In the genomic region with DNA sequence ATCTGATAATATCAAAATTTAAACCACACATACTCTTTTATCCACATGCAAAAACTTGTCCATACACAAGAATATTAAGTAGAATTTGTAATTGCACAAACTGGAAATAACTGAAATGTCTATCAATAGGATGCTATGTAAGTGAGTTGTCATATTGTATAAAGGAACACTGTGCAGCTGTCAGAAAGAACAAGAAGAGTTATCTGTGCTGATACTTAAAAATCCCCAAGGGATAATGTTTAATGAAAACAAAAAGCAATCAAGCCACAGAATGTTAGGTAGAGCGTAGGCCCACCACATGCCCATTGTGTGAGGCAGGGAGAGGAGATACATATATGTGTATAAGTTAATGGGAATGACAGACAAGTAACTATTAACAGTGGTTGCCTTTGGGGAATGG, we compare ENCODE assay signal across 11 cellular contexts. TPM values are rescaled to one million over a fixed set of nuclear protein-coding genes. Genes with fewer than 3 reads are reported as not detected.
A peak's percentile ranks its signal among the peaks of the same experiment; 100 is the strongest.
DNase-seq lines count a peak whose midpoint lies in the region; ATAC-seq, FAIRE-seq and TF ChIP-seq lines count a peak whose summit lies in the region.
"Had no signal": no experiment of that assay in that cellular context is flagged by ENCODE, and none has a peak within 500 bp of the region (broad histone marks: within the 10 kb centered on the region; RNA-seq: fewer than 3 reads in every experiment).

No MANE protein-coding gene starts in this region.

- no peak overlapping the region for H3K18ac ChIP-seq in H9 (ENCODE audit: insufficient read length, low read depth, low read length)

- H3K23me2 ChIP-seq in H9 (ENCODE audit: insufficient read length, low read depth, low read length, poor library complexity, severe bottlenecking), result peaks cover 6% of the 10 kb centered on the region

- no peak overlapping the region for H2AK5ac ChIP-seq in H9 (ENCODE audit: insufficient read length, low read length)

- no peak overlapping the region for H3K9ac ChIP-seq in H9 (ENCODE audit: extremely low read depth, insufficient read length, low read length)
- H3K9ac ChIP-seq in kidney (ENCODE audit: low read length in 2 of 2), result peak overlapping the region; percentile 38 to 72

- no peak overlapping the region for H3T11ph ChIP-seq in H9 (ENCODE audit: low read length)

- no peaks in the 10 kb centered on the region for H3K27me3 Mint-ChIP-seq in H9 (ENCODE audit: low read depth)

- peaks cover 42 to 67% of the 10 kb centered on the region in 2 experiments for H3K4me1 Mint-ChIP-seq in H9

- no peaks in the 10 kb centered on the region for H4K20me1 ChIP-seq in H9 (ENCODE audit: control insufficient read depth, insufficient read depth, insufficient read length)

- intact Hi-C loops in adrenal gland (cut with DNase I) (loop anchor here in 1 of 2 donors (5.0 kb wide), 1 partner anchor 56 kb away; no protein-coding TSS in a partner anchor), kidney (cut with DNase I) (no loop called here), spleen (cut with DNase I; ENCODE audit: low total_unique reads) (loop anchor here (10.0 kb wide), 2 partner anchors 58 to 162 kb away; a partner anchor contains a TSS)

- H2BK120ac ChIP-seq in H9 (ENCODE audit: low read depth, low read length, poor library complexity, severe bottlenecking), result no peak overlapping the region

- no peak overlapping the region for H4K5ac ChIP-seq in H9 (ENCODE audit: insufficient read length, low read depth, low read length)

- no peak overlapping the region for H2BK20ac ChIP-seq in H9 (ENCODE audit: low read depth, low read length, poor library complexity, severe bottlenecking)

- no peak overlapping the region for H3K4ac ChIP-seq in H9 (ENCODE audit: low read depth, low read length)

- H4K91ac ChIP-seq in H9 (ENCODE audit: insufficient read length, low read depth, low read length), result no peak overlapping the region

- DNase-seq in H9 (no peak), adrenal gland (no peak), kidney (no peak), spleen (no peak), AG08396 (ENCODE audit: low spot score) (no peak), NCI-H2029 (lab: John Stamatoyannopoulos, UW) (no peak)
- DNase-seq: foreskin melanocyte; NCI-H2081; stimulated activated CD4-positive, alpha-beta T cell treated with anti-CD3 and anti-CD28 coated beads, Interleukin-1b, Interleukin-23, amount 100 ng/mL, for 48 hours had no signal

- H3K14ac ChIP-seq in H9 (ENCODE audit: insufficient read depth, low read length), result no peak overlapping the region

- H3K27me3 ChIP-seq in H9 (ENCODE audit: insufficient read depth, low read length), result no peaks in the 10 kb centered on the region
- H3K27me3 ChIP-seq in adrenal gland, result no peaks in the 10 kb centered on the region
- no peaks in the 10 kb centered on the region for H3K27me3 ChIP-seq in spleen (replicated peaks in 1 of 7)

- TF ChIP-seq CTCF in H9 (conservative IDR thresholded peaks at IDR 0.05) (no peak), adrenal gland (IDR thresholded peaks at IDR 0.05) (no peak), kidney (IDR thresholded peaks at IDR 0.05; ENCODE audit: borderline replicate concordance, extremely low read depth, insufficient read depth) (no peak), spleen (IDR thresholded peaks at IDR 0.05 in 8 of 11, conservative IDR thresholded peaks at IDR 0.05 in 3 of 11) (no peak)

- no peak for ATAC-seq in HG03175 (IDR thresholded peaks at IDR 0.05; ENCODE audit: unreplicated experiment)
- ATAC-seq in HG02642 (IDR thresholded peaks at IDR 0.05; ENCODE audit: poor library complexity, unreplicated experiment), result no peak

- no peak overlapping the region for H2BK5ac ChIP-seq in H9 (ENCODE audit: insufficient read length, low read length)

- no peak for FAIRE-seq in kidney (lab: Jason Lieb, UNC)

- no peak overlapping the region for H3K56ac ChIP-seq in H9 (ENCODE audit: insufficient read length, low read depth, low read length)

- no CpG with 5 or more reads among the region's 1 CpG for WGBS in H9 (ENCODE audit: extremely low coverage, insufficient read length, low lambda C conversion rate)
- WGBS in adrenal gland, 4 donors, result 16 to 40% (median 29%) methylated on average over 1 of the region's 1 CpG
- WGBS in spleen, 5 donors, result 22 to 35% (median 26%) methylated on average over 1 of the region's 1 CpG

- no peak overlapping the region; a peak in 1 of 7 replicates for H3K27ac Mint-ChIP-seq in H9

- H4K8ac ChIP-seq in H9 (replicated peaks; ENCODE audit: insufficient read length, low read depth, low read length), result no peak overlapping the region

- no peak overlapping the region for H2BK12ac ChIP-seq in H9 (ENCODE audit: insufficient read length, low read depth, low read length)

- peak overlapping the region; percentile 71 to 93 for H3K4me3 Mint-ChIP-seq in H9

- H3K9me3 Mint-ChIP-seq in H9, result no peaks in the 10 kb centered on the region

- H3K9me3 ChIP-seq in H9 (ENCODE audit: control insufficient read depth, low read depth, low read length) (no peaks in the 10 kb centered on the region), adrenal gland (replicated peaks in 1 of 3) (no peaks in the 10 kb centered on the region), kidney (ENCODE audit: control insufficient read depth in 1 of 2, low read length in 2 of 2) (no peaks in the 10 kb centered on the region), spleen (no peaks in the 10 kb centered on the region)

- H2AFZ ChIP-seq in H9 (ENCODE audit: low read length), result no peak overlapping the region

- H3K79me1 ChIP-seq in H9 (ENCODE audit: insufficient read depth, low read depth, low read length, poor library complexity, severe bottlenecking), result no peaks in the 10 kb centered on the region

- H2BK15ac ChIP-seq in H9 (ENCODE audit: low read depth, low read length), result no peak overlapping the region

- H3K23ac ChIP-seq in H9 (ENCODE audit: insufficient read length, low read depth, low read length), result no peak overlapping the region

- H3K36me3 Mint-ChIP-seq in H9 (ENCODE audit: insufficient read depth in 1 of 3, low read depth in 3 of 3), result peaks cover 0 to 8% (median 6%) of the 10 kb centered on the region in 3 experiments; a peak in 4 of 7 replicates

- H3K36me3 ChIP-seq in adrenal gland (replicated peaks in 1 of 2), result peaks cover 0 to 18% of the 10 kb centered on the region in 2 donors
- peaks cover 3 to 5% of the 10 kb centered on the region in 2 donors for H3K36me3 ChIP-seq in kidney (ENCODE audit: control insufficient read depth in 1 of 2, insufficient read depth in 2 of 2, low read length in 2 of 2)
- peaks cover 0 to 34% (median 17%) of the 10 kb centered on the region in 6 donors for H3K36me3 ChIP-seq in spleen

- peak overlapping the region; percentile 19 for H3K4me2 ChIP-seq in H9 (ENCODE audit: insufficient read depth, insufficient read length, low read length)

- H3K4me3 ChIP-seq in adrenal gland, result peak overlapping the region in 2 of 4 donors; percentile 70 to 91
- peak overlapping the region; percentile 92 to 93 for H3K4me3 ChIP-seq in kidney (ENCODE audit: low read length in 2 of 2)
- peak overlapping the region; percentile 66 to 92 (median 82) for H3K4me3 ChIP-seq in spleen

- TF ChIP-seq POLR2A in adrenal gland (IDR thresholded peaks at IDR 0.05) (no peak), spleen (IDR thresholded peaks at IDR 0.05) (no peak)

- H3K4me1 ChIP-seq in H9 (ENCODE audit: insufficient read depth, low read length), result no peaks in the 10 kb centered on the region; the same call in 1 of the 2 replicates
- peaks cover 37 to 54% of the 10 kb centered on the region in 2 donors for H3K4me1 ChIP-seq in adrenal gland (replicated peaks in 1 of 2)
- peaks cover 12 to 15% of the 10 kb centered on the region in 2 donors for H3K4me1 ChIP-seq in kidney (ENCODE audit: control insufficient read depth in 1 of 2, insufficient read depth in 1 of 2, low read depth in 1 of 2, low read length in 2 of 2)
- peaks cover 32 to 100% (median 59%) of the 10 kb centered on the region in 6 donors for H3K4me1 ChIP-seq in spleen

- H3K27ac ChIP-seq in H9 (ENCODE audit: insufficient read length, low read depth, low read length) (no peak overlapping the region), adrenal gland (peak overlapping the region in 4 of 5 donors; percentile 2 to 94 (median 66)), kidney (ENCODE audit: low read depth in 2 of 2, low read length in 2 of 2) (peak overlapping the region; percentile 51 to 53), spleen (peak overlapping the region in 7 of 8 donors; percentile 30 to 95 (median 89))

- H3K79me2 ChIP-seq in H9 (ENCODE audit: insufficient read depth, low read length), result no peaks in the 10 kb centered on the region; the same call in 1 of the 2 replicates

RNA-seq across cellular contexts. Expression of a gene that starts 25.9 kb away (rescaled TPM):
- not detected in 2 replicates for total RNA-seq in H9 (2021)
- total RNA-seq in adrenal gland, result not detected
- not detected for polyA plus RNA-seq in adrenal gland
- not detected for total RNA-seq in kidney
- polyA plus RNA-seq in kidney (ENCODE audit: insufficient read depth, low read depth, low replicate concordance), result not detected
- total RNA-seq in spleen, result not detected
- not detected for polyA plus RNA-seq in spleen
